ENCODE assay signal across 1 cellular context in genomic region chr12:54304187-54304810, GRCh38.
A peak's percentile ranks its signal among the peaks of the same experiment; 100 is the strongest.
TF ChIP-seq lines count a peak whose summit lies in the region.

No MANE protein-coding gene starts in this region.

TF ChIP-seq in HepG2, 621 proteins besides CTCF, POLR2A, EP300 and RAD21 (continued from another document and continues in another):
- TF ChIP-seq ZNF513 (CRISPR knock-in tag; conservative IDR thresholded peaks at IDR 0.05) (no peak), ZNF34 (CRISPR knock-in tag; IDR thresholded peaks at IDR 0.05; ENCODE audit: borderline replicate concordance) (no peak), HNF1B (CRISPR knock-in tag; IDR thresholded peaks at IDR 0.05) (peak; percentile 62), ZFP62 (CRISPR knock-in tag; IDR thresholded peaks at IDR 0.05) (no peak), ZBTB26 (CRISPR knock-in tag; IDR thresholded peaks at IDR 0.05; ENCODE audit: borderline replicate concordance) (0 out of 2 replicates have a peak, but pooled peaks have one; percentile 61), HIC2 (CRISPR knock-in tag; IDR thresholded peaks at IDR 0.05; ENCODE audit: low read depth) (0 out of 2 replicates have a peak, but pooled peaks have one; percentile 44), PHF8 (CRISPR knock-in tag; IDR thresholded peaks at IDR 0.05) (no peak), ZNF639 (CRISPR knock-in tag; conservative IDR thresholded peaks at IDR 0.05) (no peak), SETDB1 (CRISPR knock-in tag; IDR thresholded peaks at IDR 0.05; ENCODE audit: borderline replicate concordance) (no peak), ZNF788 (CRISPR knock-in tag; IDR thresholded peaks at IDR 0.05; ENCODE audit: borderline replicate concordance) (peak; percentile 70; the same call in 1 of the 2 replicates), NFE2L1 (CRISPR knock-in tag; IDR thresholded peaks at IDR 0.05; ENCODE audit: borderline replicate concordance) (no peak), SKI (IDR thresholded peaks at IDR 0.05; ENCODE audit: partially characterized antibody) (no peak), HMGXB3 (CRISPR knock-in tag; IDR thresholded peaks at IDR 0.05; ENCODE audit: borderline replicate concordance) (peak; percentile 26; the same call in 1 of the 2 replicates), BHLHE40 (IDR thresholded peaks at IDR 0.05; ENCODE audit: low read length) (0 out of 2 replicates have a peak, but pooled peaks have one; percentile 5), HMGXB4 (CRISPR knock-in tag; IDR thresholded peaks at IDR 0.05; ENCODE audit: borderline replicate concordance in 1 of 2, low read depth in 1 of 2) (peak in 1 of 2 experiments; percentile 34; a peak in 1 of 4 replicates), RXRB (CRISPR knock-in tag; IDR thresholded peaks at IDR 0.05; ENCODE audit: borderline replicate concordance) (peak; percentile 82), ZNF563 (CRISPR knock-in tag; IDR thresholded peaks at IDR 0.05) (peak; percentile 39; the same call in 1 of the 2 replicates), SP1 (IDR thresholded peaks at IDR 0.05) (no peak), SP1 (CRISPR knock-in tag; IDR thresholded peaks at IDR 0.05) (peak; percentile 60), SALL2 (CRISPR knock-in tag; IDR thresholded peaks at IDR 0.05) (peak; percentile 61; the same call in 1 of the 2 replicates), MAF1 (CRISPR knock-in tag; IDR thresholded peaks at IDR 0.05; ENCODE audit: borderline replicate concordance) (peak; percentile 42; the same call in 1 of the 2 replicates), RBFOX2 (IDR thresholded peaks at IDR 0.05; ENCODE audit: low read depth, low read length) (peak; percentile 29; the same call in 1 of the 2 replicates), ZNF44 (CRISPR knock-in tag; IDR thresholded peaks at IDR 0.05) (no peak), FOXK1 (CRISPR knock-in tag; IDR thresholded peaks at IDR 0.05; ENCODE audit: borderline replicate concordance, low read depth) (peak; percentile 62; the same call in 1 of the 2 replicates), CBX5 (CRISPR knock-in tag; IDR thresholded peaks at IDR 0.05; ENCODE audit: borderline replicate concordance) (peak; percentile 84; the same call in 1 of the 2 replicates), ELF3 (CRISPR knock-in tag; IDR thresholded peaks at IDR 0.05) (peak; percentile 56; the same call in 1 of the 2 replicates), ZNF605 (CRISPR knock-in tag; IDR thresholded peaks at IDR 0.05) (no peak), ZNF678 (CRISPR knock-in tag; IDR thresholded peaks at IDR 0.05) (no peak), RXRA (CRISPR knock-in tag; IDR thresholded peaks at IDR 0.05) (peak; percentile 83), TBX2 (CRISPR knock-in tag; IDR thresholded peaks at IDR 0.05; ENCODE audit: borderline replicate concordance) (peak; percentile 72; the same call in 1 of the 2 replicates), ZNF644 (CRISPR knock-in tag; IDR thresholded peaks at IDR 0.05; ENCODE audit: low read depth) (peak; percentile 91), ISL2 (CRISPR knock-in tag; IDR thresholded peaks at IDR 0.05) (peak; percentile 52; the same call in 1 of the 2 replicates), FIP1L1 (IDR thresholded peaks at IDR 0.05; ENCODE audit: borderline replicate concordance, insufficient read depth, low read depth, low read length) (0 out of 2 replicates have a peak, but pooled peaks have one; percentile 44), ZBTB34 (CRISPR knock-in tag; IDR thresholded peaks at IDR 0.05) (peak; percentile 71; the same call in 1 of the 2 replicates), JDP2 (CRISPR knock-in tag; IDR thresholded peaks at IDR 0.05; ENCODE audit: borderline replicate concordance) (no peak), ZNF709 (CRISPR knock-in tag; IDR thresholded peaks at IDR 0.05) (no peak), ZHX1 (CRISPR knock-in tag; IDR thresholded peaks at IDR 0.05; ENCODE audit: low read depth) (no peak), POLR2AphosphoS5 (IDR thresholded peaks at IDR 0.05; ENCODE audit: low read depth, low read length) (no peak), ZNF350 (CRISPR knock-in tag; IDR thresholded peaks at IDR 0.05; ENCODE audit: borderline replicate concordance, low read depth) (peak; percentile 79; the same call in 1 of the 2 replicates), ETV6 (CRISPR knock-in tag; conservative IDR thresholded peaks at IDR 0.05) (0 out of 2 replicates have a peak, but pooled peaks have one; percentile 30), CHD2 (IDR thresholded peaks at IDR 0.05; ENCODE audit: low read depth, low read length) (no peak)
